Comparison of ENCODE assay signal across 8 cellular contexts in genomic region chr4:145098675-145099037, GRCh38. TPM values are rescaled to one million over a fixed set of nuclear protein-coding genes. Genes with fewer than 3 reads are reported as not detected.
DNase-seq lines count a peak whose midpoint lies in the region; ATAC-seq and TF ChIP-seq lines count a peak whose summit lies in the region.

No MANE protein-coding gene starts in this region.

- peaks cover 5% of the 10 kb centered on the region for H3K4me1 Mint-ChIP-seq in activated T-cell treated with anti-CD3 and anti-CD28 coated beads, Interleukin-2, amount 50 U/mL, for 72 hours (ENCODE audit: low read depth)

- TF ChIP-seq CTCF in neutrophil (IDR thresholded peaks at IDR 0.05) (no peak), upper lobe of left lung (IDR thresholded peaks at IDR 0.05) (no peak)

- H3K36me3 ChIP-seq in neutrophil (peaks cover 4% of the 10 kb centered on the region), upper lobe of left lung (peaks cover 0 to 22% (median 6%) of the 10 kb centered on the region in 4 donors)

- H3K4me1 ChIP-seq in neutrophil (ENCODE audit: control insufficient read depth in 1 of 2, insufficient read depth in 1 of 2, low read depth in 1 of 2, low read length in 1 of 2) (peaks cover 27 to 29% of the 10 kb centered on the region in 2 experiments), upper lobe of left lung (peaks cover 28 to 60% (median 29%) of the 10 kb centered on the region in 4 donors)

- H3K27me3 ChIP-seq in neutrophil (no peaks in the 10 kb centered on the region), upper lobe of left lung (no peaks in the 10 kb centered on the region)

- H3K4me3 ChIP-seq in neutrophil (ENCODE audit: low read depth in 1 of 2, low read length in 1 of 2): peak overlapping the region; percentile 74 to 96
- H3K4me3 ChIP-seq in upper lobe of left lung: peak overlapping the region; percentile 73 to 90 (median 84)

- H3K9me3 Mint-ChIP-seq in activated T-cell treated with anti-CD3 and anti-CD28 coated beads, Interleukin-2, amount 50 U/mL, for 72 hours: no peaks in the 10 kb centered on the region

- DNase-seq in SIG-M5 treated with dmso at 0.1 percent for 504 hours (lab: John Stamatoyannopoulos, UW; ENCODE audit: unreplicated experiment) (peak; percentile 52), SIG-M5 (lab: John Stamatoyannopoulos, UW) (no peak), NCI-H446 treated with DMSO at 0.1 percent for 48 hours (lab: John Stamatoyannopoulos, UW) (peak; percentile 15), fibroblast of the conjunctiva (ENCODE audit: low read depth) (peak; percentile 37), upper lobe of left lung (peak in 1 of 2 donors; percentile 50)
- peak; percentile 48 to 61 for DNase-seq in activated T-cell treated with anti-CD3 and anti-CD28 coated beads, Interleukin-2, amount 50 U/mL, for 72 hours

- no peak for TF ChIP-seq POLR2A in upper lobe of left lung (IDR thresholded peaks at IDR 0.05)

- TF ChIP-seq EP300 in upper lobe of left lung (IDR thresholded peaks at IDR 0.05): no peak

- peaks cover 13 to 24% of the 10 kb centered on the region in 2 donors for H3K36me3 Mint-ChIP-seq in activated T-cell treated with anti-CD3 and anti-CD28 coated beads, Interleukin-2, amount 50 U/mL, for 72 hours (ENCODE audit: insufficient read depth in 2 of 2)

- peak overlapping the region; percentile 91 to 98 for H3K4me3 Mint-ChIP-seq in activated T-cell treated with anti-CD3 and anti-CD28 coated beads, Interleukin-2, amount 50 U/mL, for 72 hours

- H3K9me3 ChIP-seq in neutrophil: no peaks in the 10 kb centered on the region
- peaks cover 0 to 3% (median 0%) of the 10 kb centered on the region in 4 donors for H3K9me3 ChIP-seq in upper lobe of left lung

- ATAC-seq in HG02798 (IDR thresholded peaks at IDR 0.05; ENCODE audit: poor library complexity, unreplicated experiment) (peak; percentile 7), upper lobe of left lung (ENCODE audit: low FRiP score in 2 of 2) (peak; percentile 50 to 75)
- peak; percentile 47 to 53 for ATAC-seq in activated T-cell treated with anti-CD3 and anti-CD28 coated beads, Interleukin-2, amount 50 U/mL, for 72 hours (replicated peaks in 1 of 2)

- H3K27ac ChIP-seq in neutrophil (peak overlapping the region; percentile 75), upper lobe of left lung (peak overlapping the region; percentile 92)

- WGBS in upper lobe of left lung, 2 donors: 0 to 1% methylated on average over 7 to 9 of the region's 9 CpGs

- no peaks in the 10 kb centered on the region for H3K27me3 Mint-ChIP-seq in activated T-cell treated with anti-CD3 and anti-CD28 coated beads, Interleukin-2, amount 50 U/mL, for 72 hours (ENCODE audit: low read depth)

- H3K27ac Mint-ChIP-seq in activated T-cell treated with anti-CD3 and anti-CD28 coated beads, Interleukin-2, amount 50 U/mL, for 72 hours: peak overlapping the region; percentile 99

RNA-seq across cellular contexts. Expression of gene ABCE1, which starts 0.5 kb away (rescaled TPM):
- total RNA-seq in activated T-cell treated with anti-CD3 and anti-CD28 coated beads, Interleukin-2, amount 50 U/mL, for 72 hours: 100 to 1,000 TPM in 1 of 2 donors, 10 to 100 TPM in 1; 85.0 to 118 TPM
- total RNA-seq in upper lobe of left lung: 10 to 100 TPM; 13.7 to 86.5 (median 39.2) TPM

RNA-seq across cellular contexts. Expression of gene ANAPC10, which starts 0.7 kb away (rescaled TPM):
- 10 to 100 TPM; 25.2 to 29.4 TPM for total RNA-seq in activated T-cell treated with anti-CD3 and anti-CD28 coated beads, Interleukin-2, amount 50 U/mL, for 72 hours
- 10 to 100 TPM in 5 of 6 donors, 1 to 10 TPM in 1; 8.7 to 50.6 (median 27.8) TPM for total RNA-seq in upper lobe of left lung

Comparison
In these comparisons a context has a peak if more than half of its experiments do, and no peak if none do; other contexts are left out.
1. ATAC-seq: peak in every context shown above with its lines; median percentile 62 in upper lobe of left lung; 50 in activated T-cell treated with anti-CD3 and anti-CD28 coated beads, Interleukin-2, amount 50 U/mL, for 72 hours; 7 in HG02798.